In the genomic region with DNA sequence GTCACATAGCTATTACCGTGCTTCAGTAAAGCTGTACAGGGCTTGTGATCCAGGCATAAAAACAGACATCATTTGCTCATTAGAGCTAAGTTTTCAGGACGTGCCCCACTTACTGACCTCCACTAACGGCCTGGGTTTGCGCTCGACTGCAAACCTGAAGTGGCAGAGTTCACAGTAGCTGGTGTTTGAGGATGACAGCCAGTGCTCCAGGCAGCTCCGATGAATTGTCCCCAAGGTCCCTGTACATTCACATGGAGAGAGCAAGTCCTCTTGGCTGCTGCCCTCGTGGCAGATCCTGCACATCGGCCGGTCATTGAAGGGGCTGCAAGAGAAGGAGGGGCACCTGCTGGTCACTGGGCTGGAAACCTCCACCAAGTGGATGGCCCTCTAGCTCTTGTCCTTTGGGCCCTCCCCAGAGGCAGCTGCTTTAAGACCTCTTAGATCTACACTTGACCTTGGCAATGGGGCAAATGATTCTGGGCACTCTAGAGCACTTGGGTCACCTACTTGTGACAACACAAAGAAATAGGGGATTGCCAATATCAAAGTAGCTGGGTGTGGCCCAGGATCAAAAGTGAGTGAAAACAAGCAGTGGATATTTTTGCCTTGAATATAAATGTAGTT, we compare ENCODE assay signal across 17 cellular contexts.
A peak's percentile ranks its signal among the peaks of the same experiment; 100 is the strongest.
DNase-seq lines count a peak whose midpoint lies in the region; ATAC-seq and TF ChIP-seq lines count a peak whose summit lies in the region.
"Had no signal": no experiment of that assay in that cellular context is flagged by ENCODE, and none has a peak within 500 bp of the region (broad histone marks: within the 10 kb centered on the region; RNA-seq: fewer than 3 reads in every experiment).

No MANE protein-coding gene starts in this region.

- peak overlapping the region; percentile 20 for H3K27ac Mint-ChIP-seq in memory B cell
- H3K27ac Mint-ChIP-seq: B cell, CD14-positive monocyte, HFFc6 had no signal

- intact Hi-C loops in Right ventricle myocardium inferior (cut with DNase I) (no loop called here), heart right ventricle (cut with DNase I) (loop anchor here in 2 of 10 donors (5.0 to 10.0 kb wide), 2 partner anchors 110 to 112 kb away; no protein-coding TSS in a partner anchor), spleen (cut with DNase I; ENCODE audit: low total_unique reads) (no loop called here)

- H3K27me3 Mint-ChIP-seq in memory B cell, result no peaks in the 10 kb centered on the region
- H3K27me3 Mint-ChIP-seq: B cell had no signal

- H3K27me3 ChIP-seq in right atrium auricular region (no peaks in the 10 kb centered on the region), heart right ventricle (no peaks in the 10 kb centered on the region), spleen (replicated peaks in 1 of 7) (no peaks in the 10 kb centered on the region)
- H3K27me3 ChIP-seq: Peyer's patch, SJSA1 had no signal

- H3K9me3 Mint-ChIP-seq in memory B cell, result peaks cover 5% of the 10 kb centered on the region

- H3K36me3 Mint-ChIP-seq in memory B cell, result peaks cover 47% of the 10 kb centered on the region

- WGBS in heart right ventricle, 2 donors, result 42 to 69% methylated on average over 9 of the region's 9 CpGs
- 92 to 97% (median 94%) methylated on average over 6 to 9 of the region's 9 CpGs for WGBS in spleen, 5 donors

- H3K4me1 Mint-ChIP-seq in memory B cell, result peaks cover 3% of the 10 kb centered on the region

- H3K4me3 ChIP-seq in right atrium auricular region (no peak overlapping the region), heart right ventricle (no peak overlapping the region), spleen (no peak overlapping the region)
- H3K4me3 ChIP-seq: A549, Peyer's patch, SJSA1 had no signal

- no peak for DNase-seq in Right ventricle myocardium inferior (ENCODE audit: missing footprints)
- DNase-seq in right atrium auricular region (ENCODE audit: low spot score), result no peak
- no peak for DNase-seq in heart right ventricle
- DNase-seq in memory B cell (ENCODE audit: low spot score in 2 of 2), result no peak
- DNase-seq in 8988T, result no peak
- DNase-seq in spleen, result no peak
- DNase-seq: DMS53, H7, HFFc6, Kasumi-1, NCI-H1694, Peyer's patch had no signal

- H3K4me1 ChIP-seq in right atrium auricular region (peaks cover 0 to 16% of the 10 kb centered on the region in 2 donors), heart right ventricle (peaks cover under 1 to 33% (median 14%) of the 10 kb centered on the region in 9 donors), spleen (peaks cover 0 to 5% (median 0%) of the 10 kb centered on the region in 6 donors)
- H3K4me1 ChIP-seq: Peyer's patch had no signal

- TF ChIP-seq POLR2A in spleen (IDR thresholded peaks at IDR 0.05), result no peak

- H3K36me3 ChIP-seq in right atrium auricular region, result no peaks in the 10 kb centered on the region
- H3K36me3 ChIP-seq in heart right ventricle, result peaks cover 0 to 26% (median 0%) of the 10 kb centered on the region in 9 donors
- peaks cover 0 to 37% (median 2%) of the 10 kb centered on the region in 6 donors for H3K36me3 ChIP-seq in spleen
- H3K36me3 ChIP-seq: SJSA1 had no signal

- no peak overlapping the region for H3K27ac ChIP-seq in right atrium auricular region
- H3K27ac ChIP-seq in heart right ventricle, result no peak overlapping the region
- H3K27ac ChIP-seq in spleen, result no peak overlapping the region
- H3K27ac ChIP-seq: A549, Peyer's patch, SJSA1 had no signal

- no peak overlapping the region for H3K4me3 Mint-ChIP-seq in memory B cell
- H3K4me3 Mint-ChIP-seq: B cell, CD14-positive monocyte, HFFc6 had no signal

- H3K9me3 ChIP-seq in right atrium auricular region, result no peaks in the 10 kb centered on the region
- no peaks in the 10 kb centered on the region for H3K9me3 ChIP-seq in heart right ventricle
- H3K9me3 ChIP-seq in spleen, result peaks cover 0 to 11% (median 6%) of the 10 kb centered on the region in 8 donors
- H3K9me3 ChIP-seq: A549, Peyer's patch had no signal

- ATAC-seq in Right ventricle myocardium inferior (peak; percentile 57), heart right ventricle (peak in 5 of 8 donors; percentile 18 to 62 (median 54)), memory B cell (ENCODE audit: low read depth) (no peak), GM18511 (IDR thresholded peaks at IDR 0.05; ENCODE audit: unreplicated experiment) (no peak)
- ATAC-seq: A549 had no signal

- TF ChIP-seq CTCF in right atrium auricular region (IDR thresholded peaks at IDR 0.05) (no peak), heart right ventricle (IDR thresholded peaks at IDR 0.05) (no peak), spleen (IDR thresholded peaks at IDR 0.05 in 8 of 11, conservative IDR thresholded peaks at IDR 0.05 in 3 of 11) (no peak)

Comparison
In these comparisons a context has a peak if more than half of its experiments do, and no peak if none do; other contexts are left out.
1. ATAC-seq: peak in Right ventricle myocardium inferior (single experiment) and heart right ventricle (5 of 8); none in memory B cell (single experiment) and GM18511 (single experiment).